Comparison of ENCODE assay signal across 22 cellular contexts in the genomic region with DNA sequence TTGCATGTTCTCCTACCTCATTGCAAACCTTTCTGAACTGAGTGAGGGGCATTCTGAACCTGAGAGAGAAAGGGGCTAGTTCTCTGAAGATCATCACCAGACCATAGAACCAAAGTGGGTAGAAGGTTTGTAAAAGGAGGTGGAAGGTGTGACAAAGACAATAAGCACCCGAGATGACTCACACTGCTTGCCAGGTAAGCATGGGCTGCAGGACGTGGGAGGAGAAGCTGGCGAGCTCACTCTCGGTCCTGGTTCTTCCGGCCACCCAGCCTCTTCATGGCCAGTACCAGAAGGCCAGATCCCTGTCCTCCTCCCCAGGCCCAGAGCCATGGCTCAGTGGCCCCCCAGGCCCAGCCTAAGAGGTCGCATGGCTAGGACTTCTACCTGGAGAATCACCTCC.
DNase-seq lines count a peak whose midpoint lies in the region; ATAC-seq, FAIRE-seq and TF ChIP-seq lines count a peak whose summit lies in the region.
"Had no signal": no experiment of that assay in that cellular context is flagged by ENCODE, and none has a peak within 500 bp of the region (broad histone marks: within the 10 kb centered on the region; RNA-seq: fewer than 3 reads in every experiment).

No MANE protein-coding gene starts in this region.

- DNase-seq in HPDE6-E6E7 (ENCODE audit: extremely low spot score) (peak; percentile 83), WERI-Rb-1 (no peak), foreskin keratinocyte (peak; percentile 35 to 55), small intestine (peak; percentile 80), NOMO-1 (lab: John Stamatoyannopoulos, UW; ENCODE audit: unreplicated experiment in 2 of 2) (no peak), DMS153 (lab: John Stamatoyannopoulos, UW) (no peak)
- DNase-seq: activated CD8-positive, alpha-beta T cell treated with anti-CD3 and anti-CD28 coated beads, Interleukin-2, amount 10 ng/mL, durations not matched to agents 7 days and 5 days; activated effector memory CD4-positive, alpha-beta T cell treated with anti-CD3 and anti-CD28 coated beads, Interleukin-2, amount 50 U/mL, for 16 hours; activated naive CD8-positive, alpha-beta T cell treated with anti-CD3 and anti-CD28 coated beads for 36 hours; central memory CD4-positive, alpha-beta T cell; DND-41; Kasumi-1; NCI-H1694 treated with DMSO at 0.1 percent for 48 hours; NCI-H526; stimulated activated CD4-positive, alpha-beta T cell treated with anti-CD3 and anti-CD28 coated beads, Interleukin-2, amount 100 ng/mL, for 24 hours; stomach; T-cell had no signal

- H3K4me1 ChIP-seq in foreskin keratinocyte, result peaks cover 15% of the 10 kb centered on the region
- H3K4me1 ChIP-seq in small intestine (ENCODE audit: control insufficient read depth in 2 of 2, insufficient read depth in 1 of 2, low read depth in 1 of 2, low read length in 1 of 2), result peaks cover 2 to 3% of the 10 kb centered on the region in 2 donors
- H3K4me1 ChIP-seq: ascending aorta, BLaER1, SJSA1, stomach had no signal

- H3K27ac ChIP-seq in WERI-Rb-1 (0 out of 2 replicates have a peak overlapping the region, but pooled peaks have one; percentile 8), foreskin keratinocyte (no peak overlapping the region), small intestine (ENCODE audit: low read depth in 1 of 2, low read length in 1 of 2) (no peak overlapping the region)
- H3K27ac ChIP-seq: ascending aorta, BLaER1, SJSA1, stomach had no signal

- peak; percentile 74 for ATAC-seq in foreskin keratinocyte
- ATAC-seq in GM21526 (IDR thresholded peaks at IDR 0.05; ENCODE audit: low FRiP score, unreplicated experiment), result no peak
- ATAC-seq: activated CD8-positive, alpha-beta T cell treated with anti-CD3 and anti-CD28 coated beads, Interleukin-2, amount 10 ng/mL, durations not matched to agents 7 days and 5 days; T-cell had no signal

- H3K36me3 ChIP-seq in WERI-Rb-1 (no peaks in the 10 kb centered on the region), small intestine (ENCODE audit: control insufficient read depth in 2 of 2, insufficient read depth in 2 of 2, low read length in 2 of 2) (no peaks in the 10 kb centered on the region)
- H3K36me3 ChIP-seq: ascending aorta, BLaER1, SJSA1, stomach had no signal

- WGBS in small intestine, 3 donors, result 25 to 59% (median 43%) methylated on average over 6 of the region's 6 CpGs

- no peak for TF ChIP-seq CTCF in WERI-Rb-1 (IDR thresholded peaks at IDR 0.05; ENCODE audit: low read depth, low read length)
- no peak for TF ChIP-seq CTCF in foreskin keratinocyte (conservative IDR thresholded peaks at IDR 0.05)

- H3K27me3 ChIP-seq in WERI-Rb-1 (ENCODE audit: insufficient read depth, low read depth, severe bottlenecking) (no peaks in the 10 kb centered on the region), foreskin keratinocyte (no peaks in the 10 kb centered on the region), small intestine (ENCODE audit: control insufficient read depth in 2 of 2, insufficient read depth in 2 of 2, low read length in 2 of 2) (peaks cover 0 to 6% of the 10 kb centered on the region in 2 donors)
- H3K27me3 ChIP-seq: ascending aorta, BLaER1 had no signal

- H3K4me3 ChIP-seq in WERI-Rb-1 (ENCODE audit: low read depth, low read length) (no peak overlapping the region), small intestine (ENCODE audit: low read depth in 1 of 2, low read length in 2 of 2) (peak overlapping the region in 1 of 2 donors; percentile 12)
- H3K4me3 ChIP-seq: ascending aorta, BLaER1, SJSA1, stomach had no signal

- H3K9me3 ChIP-seq in WERI-Rb-1 (ENCODE audit: severe bottlenecking) (no peaks in the 10 kb centered on the region), small intestine (ENCODE audit: control insufficient read depth, low read depth) (no peaks in the 10 kb centered on the region)
- H3K9me3 ChIP-seq: ascending aorta, BLaER1, SJSA1, stomach had no signal

- no peak for FAIRE-seq in small intestine (lab: Jason Lieb, UNC)
- FAIRE-seq: islet of Langerhans had no signal

Comparison
In these comparisons a context has a peak if more than half of its experiments do, and no peak if none do; other contexts are left out.
1. DNase-seq: peak in HPDE6-E6E7 (single experiment), foreskin keratinocyte (2 of 2) and small intestine (single experiment); none in WERI-Rb-1 (single experiment), NOMO-1 (0 of 2) and DMS153 (single experiment).